In the genomic region with DNA sequence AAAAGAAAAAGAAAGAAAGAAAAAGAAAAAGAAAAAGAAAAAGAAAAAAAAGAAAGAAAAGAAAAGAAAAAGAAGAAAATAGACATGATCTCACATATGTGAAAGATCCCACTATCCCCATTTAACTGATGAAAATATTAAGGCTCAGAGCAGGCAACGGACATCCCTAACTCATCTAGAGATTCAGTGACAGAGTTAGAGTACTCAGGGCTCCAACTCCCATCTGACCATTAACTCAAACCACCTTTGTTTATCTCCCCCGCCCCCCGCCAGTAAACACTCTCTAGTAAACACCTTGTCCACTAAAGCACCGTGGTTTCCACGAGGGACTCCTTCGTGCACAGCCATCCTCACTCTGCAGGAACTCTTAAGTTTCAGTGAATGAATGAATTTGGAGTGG, we compare ENCODE assay signal across 9 cellular contexts.
DNase-seq lines count a peak whose midpoint lies in the region; ATAC-seq, FAIRE-seq and TF ChIP-seq lines count a peak whose summit lies in the region.
"Had no signal": no experiment of that assay in that cellular context is flagged by ENCODE, and none has a peak within 500 bp of the region (broad histone marks: within the 10 kb centered on the region; RNA-seq: fewer than 3 reads in every experiment).

No MANE protein-coding gene starts in this region.

- TF ChIP-seq CTCF in Calu3 (IDR thresholded peaks at IDR 0.05; ENCODE audit: unreplicated experiment) (no peak), SU-DHL-6 (IDR thresholded peaks at IDR 0.05; ENCODE audit: insufficient read depth, low read length, poor library complexity, severe bottlenecking) (no peak), fibroblast of pulmonary artery (IDR thresholded peaks at IDR 0.05; ENCODE audit: low read length, missing control alignments) (no peak), prostate gland (IDR thresholded peaks at IDR 0.05) (no peak), D721Med (IDR thresholded peaks at IDR 0.05; ENCODE audit: insufficient read depth, missing control alignments) (no peak), CD14-positive monocyte (IDR thresholded peaks at IDR 0.05) (no peak), foreskin fibroblast (IDR thresholded peaks at IDR 0.05; ENCODE audit: low read depth, low read length) (no peak)

- no peak for ATAC-seq in sciatic nerve

- H3K4me3 Mint-ChIP-seq in Calu3 (ENCODE audit: low read depth, unreplicated experiment) = peak overlapping the region; percentile 80
- H3K4me3 Mint-ChIP-seq in CD14-positive monocyte = no peak overlapping the region

- H3K4me1 ChIP-seq in prostate gland (replicated peaks) = peaks cover 7% of the 10 kb centered on the region

- H3K27ac ChIP-seq in SU-DHL-6 (ENCODE audit: low read depth, low read length) (no peak overlapping the region), prostate gland (peak overlapping the region; percentile 95 to 96)

- DNase-seq in Calu3 (no peak), fibroblast of pulmonary artery (ENCODE audit: low read depth) (no peak), prostate gland (ENCODE audit: low spot score) (no peak), D721Med (ENCODE audit: insufficient read length, low spot score) (no peak), CD14-positive monocyte (ENCODE audit: low spot score) (no peak), sciatic nerve (ENCODE audit: low spot score) (no peak), foreskin fibroblast (no peak)

- no peaks in the 10 kb centered on the region for H4K20me1 ChIP-seq in SU-DHL-6 (ENCODE audit: low read depth, low read length)

- CTCF ChIA-PET in Calu3 (lab: Charles Lee) = interaction anchor here (0.6 to 2.6 kb wide), 2 partner anchors 10 to 11 kb away, joined by 7 to 28 read pairs; no protein-coding TSS in a partner anchor

- H3K9me3 Mint-ChIP-seq in Calu3 (ENCODE audit: low read depth, unreplicated experiment) = no peaks in the 10 kb centered on the region
- peaks cover 0 to 1% (median 0%) of the 10 kb centered on the region in 7 donors for H3K9me3 Mint-ChIP-seq in CD14-positive monocyte

- H3K27me3 ChIP-seq in SU-DHL-6 (ENCODE audit: low read length) = no peaks in the 10 kb centered on the region
- no peaks in the 10 kb centered on the region for H3K27me3 ChIP-seq in prostate gland (replicated peaks; ENCODE audit: insufficient read depth)

- H3K4me3 ChIP-seq in SU-DHL-6 (ENCODE audit: insufficient read depth, low read length, poor library complexity, severe bottlenecking) (no peak overlapping the region), fibroblast of pulmonary artery (replicated peaks; ENCODE audit: low read depth, low read length) (peak overlapping the region; percentile 66), prostate gland (no peak overlapping the region), foreskin fibroblast (ENCODE audit: low read depth in 1 of 2, low read length in 2 of 2) (peak overlapping the region in 1 of 2 donors; percentile 13)

- H3K36me3 Mint-ChIP-seq in Calu3 (ENCODE audit: insufficient read depth, unreplicated experiment) (peaks cover 48% of the 10 kb centered on the region), CD14-positive monocyte (peaks cover 3 to 4% of the 10 kb centered on the region in 2 donors)

- H3K27me3 Mint-ChIP-seq in Calu3 (ENCODE audit: unreplicated experiment) = no peaks in the 10 kb centered on the region
- peaks cover 0 to 5% (median 0%) of the 10 kb centered on the region in 3 donors for H3K27me3 Mint-ChIP-seq in CD14-positive monocyte (ENCODE audit: low read depth in 3 of 3)

- no peaks in the 10 kb centered on the region for H3K9me2 ChIP-seq in SU-DHL-6 (replicated peaks; ENCODE audit: insufficient read depth, low read length)

- H3K27ac Mint-ChIP-seq in Calu3 (ENCODE audit: unreplicated experiment) = peak overlapping the region; percentile 99
- H3K27ac Mint-ChIP-seq in CD14-positive monocyte = peak overlapping the region in 3 of 7 donors; percentile 53 to 96 (median 95)

- BruUV-seq in Calu3 (replicated peaks; lab: Mats Ljungman, UMichigan) = no TSS peak

- no peak for TF ChIP-seq POLR2A in prostate gland (IDR thresholded peaks at IDR 0.05)

- H2AFZ ChIP-seq in SU-DHL-6 (ENCODE audit: low read depth, low read length, severe bottlenecking) = peak overlapping the region; percentile 98

- intact Hi-C loops in Calu3 (cut with micrococcal nuclease; ENCODE audit: unreplicated experiment) (no loop called here), prostate gland (cut with DNase I) (loop anchor here (5.0 kb wide), 2 partner anchors 74 to 331 kb away; a partner anchor contains a TSS), CD14-positive monocyte (cut with micrococcal nuclease) (loop anchor here (5.0 to 10.0 kb wide), 6 partner anchors 132 to 948 kb away; a partner anchor contains a TSS), sciatic nerve (cut with DNase I) (loop anchor here (10.0 kb wide), 1 partner anchor 72 kb away; no protein-coding TSS in a partner anchor)

- no peak for FAIRE-seq in D721Med (lab: Jason Lieb, UNC)
- FAIRE-seq: GM18507 had no signal

- 0 out of 2 replicates have a peak overlapping the region, but pooled peaks have one; percentile 42 for H3K9ac ChIP-seq in SU-DHL-6 (ENCODE audit: low read length)

- no peaks in the 10 kb centered on the region for H3K9me3 ChIP-seq in SU-DHL-6 (ENCODE audit: insufficient read depth, low read length)
- H3K9me3 ChIP-seq in prostate gland = no peaks in the 10 kb centered on the region

- H3K36me3 ChIP-seq in SU-DHL-6 (ENCODE audit: low read length) (no peaks in the 10 kb centered on the region), prostate gland (no peaks in the 10 kb centered on the region)

- 41% methylated on average over 6 of the region's 6 CpGs for WGBS in prostate gland

- peaks cover 4% of the 10 kb centered on the region; the same call in 1 of the 2 replicates for H3F3A ChIP-seq in SU-DHL-6 (ENCODE audit: insufficient read depth)

- H3K4me2 ChIP-seq in SU-DHL-6 (ENCODE audit: low read depth, low read length, poor library complexity, severe bottlenecking) = peak overlapping the region; percentile 80

- peaks cover 62% of the 10 kb centered on the region for H3K4me1 Mint-ChIP-seq in Calu3 (ENCODE audit: low read depth, unreplicated experiment)
- peaks cover 46% of the 10 kb centered on the region for H3K4me1 Mint-ChIP-seq in CD14-positive monocyte

- no peaks in the 10 kb centered on the region for H3K79me2 ChIP-seq in SU-DHL-6 (ENCODE audit: insufficient read depth, low read length)
